In genomic region chr5:176772271-176773210, GRCh38 we compare ENCODE assay signal across 15 cellular contexts. TPM values are rescaled to one million over a fixed set of nuclear protein-coding genes. Genes with fewer than 3 reads are reported as not detected.
A peak's percentile ranks its signal among the peaks of the same experiment; 100 is the strongest.
DNase-seq lines count a peak whose midpoint lies in the region; ATAC-seq and TF ChIP-seq lines count a peak whose summit lies in the region.
"Had no signal": no experiment of that assay in that cellular context is flagged by ENCODE, and none has a peak within 500 bp of the region (broad histone marks: within the 10 kb centered on the region; RNA-seq: fewer than 3 reads in every experiment).

No MANE protein-coding gene starts in this region.

- 54 to 67% methylated on average over 12 to 13 of the region's 13 CpGs for WGBS in testis, 2 donors
- WGBS in hepatocyte (ENCODE audit: low lambda C conversion rate, missing lambda C conversion rate), result 82% methylated on average over 13 of the region's 13 CpGs

- H3K4me1 ChIP-seq in testis, result no peaks in the 10 kb centered on the region
- H3K4me1 ChIP-seq in hepatocyte (ENCODE audit: insufficient read depth), result no peaks in the 10 kb centered on the region

- H3K4me3 ChIP-seq in testis, result no peak overlapping the region
- no peak overlapping the region for H3K4me3 ChIP-seq in hepatocyte

- no peaks in the 10 kb centered on the region for H3K79me2 ChIP-seq in hepatocyte

- H2AFZ ChIP-seq in hepatocyte, result no peak overlapping the region

- no peak overlapping the region for H3K4me2 ChIP-seq in hepatocyte

- POLR2A ChIA-PET in WTC11 (lab: Charles Lee), result no interaction called here

- ATAC-seq in WTC11, result no peak
- ATAC-seq in left lobe of liver, result no peak
- ATAC-seq: Right ventricle myocardium inferior had no signal

- no peaks in the 10 kb centered on the region for H4K20me1 ChIP-seq in hepatocyte (ENCODE audit: insufficient read depth, poor library complexity, severe bottlenecking)

- no peak overlapping the region for H3K4me3 Mint-ChIP-seq in activated naive CD4-positive, alpha-beta T cell treated with anti-CD3 and anti-CD28 coated beads, Interleukin-2, amount 50 U/mL, for 24 hours
- H3K4me3 Mint-ChIP-seq in activated naive CD4-positive, alpha-beta T cell treated with anti-CD3 and anti-CD28 coated beads, Interleukin-2, amount 10 ng/mL, durations not matched to agents 7 days and 5 days, result no peak overlapping the region
- no peak overlapping the region for H3K4me3 Mint-ChIP-seq in WTC11

- H3K27me3 ChIP-seq in testis (no peaks in the 10 kb centered on the region), hepatocyte (peaks cover 25% of the 10 kb centered on the region)

- CTCF ChIA-PET in activated naive CD4-positive, alpha-beta T cell treated with anti-CD3 and anti-CD28 coated beads, Interleukin-2, amount 10 ng/mL, durations not matched to agents 7 days and 5 days (lab: Charles Lee), result interaction anchor here (0.6 kb wide), 1 partner anchor 12 kb away, joined by 3 read pairs; no protein-coding TSS in a partner anchor
- CTCF ChIA-PET in WTC11 (lab: Charles Lee), result interaction anchor here (1.1 kb wide), 1 partner anchor 112 kb away, joined by 3 read pairs; no protein-coding TSS in a partner anchor

- H3K9me2 ChIP-seq in hepatocyte (replicated peaks; ENCODE audit: insufficient read depth), result no peaks in the 10 kb centered on the region

- no peaks in the 10 kb centered on the region for H3K36me3 ChIP-seq in testis (ENCODE audit: low read depth, missing control alignments)
- no peaks in the 10 kb centered on the region for H3K36me3 ChIP-seq in hepatocyte (replicated peaks; ENCODE audit: insufficient read depth, low read depth)

- intact Hi-C loops in testis (cut with DNase I; ENCODE audit: low total_unique reads), result no loop called here

- H3K27ac ChIP-seq in testis (no peak overlapping the region), hepatocyte (no peak overlapping the region)

- peak overlapping the region; percentile 35 for H3K27ac Mint-ChIP-seq in activated naive CD4-positive, alpha-beta T cell treated with anti-CD3 and anti-CD28 coated beads, Interleukin-2, amount 50 U/mL, for 24 hours
- H3K27ac Mint-ChIP-seq in activated naive CD4-positive, alpha-beta T cell treated with anti-CD3 and anti-CD28 coated beads, Interleukin-2, amount 10 ng/mL, durations not matched to agents 7 days and 5 days, result no peak overlapping the region
- no peak overlapping the region for H3K27ac Mint-ChIP-seq in WTC11

- TF ChIP-seq CTCF in WTC11 (IDR thresholded peaks at IDR 0.05) (no peak), testis (IDR thresholded peaks at IDR 0.05) (no peak), hepatocyte (IDR thresholded peaks at IDR 0.05; ENCODE audit: poor library complexity) (no peak)

- no peak for TF ChIP-seq POLR2A in testis (IDR thresholded peaks at IDR 0.05)

- DNase-seq in activated naive CD4-positive, alpha-beta T cell treated with anti-CD3 and anti-CD28 coated beads, Interleukin-2, amount 10 ng/mL, durations not matched to agents 7 days and 5 days, result no peak
- DNase-seq in WTC11 (ENCODE audit: low spot score) (no peak), left lobe of liver (ENCODE audit: low spot score) (peak; percentile 11), testis (peak; percentile 18), inferior parietal cortex (ENCODE audit: extremely low spot score) (no peak), hepatocyte (ENCODE audit: low spot score) (no peak), NCI-H146 treated with DMSO at 0.1 percent for 48 hours (lab: John Stamatoyannopoulos, UW; ENCODE audit: unreplicated experiment) (no peak)
- DNase-seq: C1 segment of cervical spinal cord, DND-41, KBM-7, NCI-H1436 treated with DMSO at 0.1 percent for 48 hours, NCI-H2081 treated with DMSO at 0.1 percent for 48 hours, NCI-H510A treated with DMSO at 0.1 percent for 48 hours had no signal

- H3K9me3 ChIP-seq in testis (no peaks in the 10 kb centered on the region), hepatocyte (ENCODE audit: low read depth) (no peaks in the 10 kb centered on the region)

- no peaks in the 10 kb centered on the region for H3K4me1 Mint-ChIP-seq in activated naive CD4-positive, alpha-beta T cell treated with anti-CD3 and anti-CD28 coated beads, Interleukin-2, amount 50 U/mL, for 24 hours
- no peaks in the 10 kb centered on the region for H3K4me1 Mint-ChIP-seq in activated naive CD4-positive, alpha-beta T cell treated with anti-CD3 and anti-CD28 coated beads, Interleukin-2, amount 10 ng/mL, durations not matched to agents 7 days and 5 days
- peaks cover 24% of the 10 kb centered on the region for H3K4me1 Mint-ChIP-seq in WTC11

- H3K27me3 Mint-ChIP-seq in activated naive CD4-positive, alpha-beta T cell treated with anti-CD3 and anti-CD28 coated beads, Interleukin-2, amount 50 U/mL, for 24 hours, result peaks cover 22% of the 10 kb centered on the region
- peaks cover 34% of the 10 kb centered on the region for H3K27me3 Mint-ChIP-seq in activated naive CD4-positive, alpha-beta T cell treated with anti-CD3 and anti-CD28 coated beads, Interleukin-2, amount 10 ng/mL, durations not matched to agents 7 days and 5 days
- peaks cover 2% of the 10 kb centered on the region; the same call in 1 of the 2 replicates for H3K27me3 Mint-ChIP-seq in WTC11 (ENCODE audit: low read depth)

- H3K9me3 Mint-ChIP-seq in activated naive CD4-positive, alpha-beta T cell treated with anti-CD3 and anti-CD28 coated beads, Interleukin-2, amount 50 U/mL, for 24 hours, result peaks cover under 1% of the 10 kb centered on the region
- no peaks in the 10 kb centered on the region for H3K9me3 Mint-ChIP-seq in activated naive CD4-positive, alpha-beta T cell treated with anti-CD3 and anti-CD28 coated beads, Interleukin-2, amount 10 ng/mL, durations not matched to agents 7 days and 5 days
- H3K9me3 Mint-ChIP-seq in WTC11, result peaks cover 16% of the 10 kb centered on the region

- H3K36me3 Mint-ChIP-seq in activated naive CD4-positive, alpha-beta T cell treated with anti-CD3 and anti-CD28 coated beads, Interleukin-2, amount 50 U/mL, for 24 hours, result no peaks in the 10 kb centered on the region
- H3K36me3 Mint-ChIP-seq in activated naive CD4-positive, alpha-beta T cell treated with anti-CD3 and anti-CD28 coated beads, Interleukin-2, amount 10 ng/mL, durations not matched to agents 7 days and 5 days, result no peaks in the 10 kb centered on the region
- H3K36me3 Mint-ChIP-seq in WTC11, result peaks cover 2% of the 10 kb centered on the region; the same call in 1 of the 2 replicates

TF ChIP-seq in WTC11, 78 proteins besides CTCF, POLR2A, EP300 and RAD21:
- TF ChIP-seq NFYB (CRISPR knock-in tag; conservative IDR thresholded peaks at IDR 0.05; ENCODE audit: low read depth), result peak; percentile 42
- no peak for TF ChIP-seq ZNF512 (CRISPR knock-in tag; IDR thresholded peaks at IDR 0.05; ENCODE audit: borderline replicate concordance)
- TF ChIP-seq EMX1 (CRISPR knock-in tag; IDR thresholded peaks at IDR 0.05), result no peak
- TF ChIP-seq MYBL2 (CRISPR knock-in tag; IDR thresholded peaks at IDR 0.05), result no peak
- TF ChIP-seq KAT7 (CRISPR knock-in tag; IDR thresholded peaks at IDR 0.05; ENCODE audit: borderline replicate concordance), result no peak

RNA-seq across cellular contexts. Expression of gene UNC5A, which starts 37.8 kb away (rescaled TPM):
- total RNA-seq in WTC11 (2021), result 7.9 to 10.2 TPM (median 9.4 TPM) in 3 replicates
- total RNA-seq in left lobe of liver, result not detected
- 1 to 10 TPM; 1.7 to 2.0 TPM for total RNA-seq in testis
- polyA plus RNA-seq in testis (ENCODE audit: insufficient read depth, low read depth, low replicate concordance), result 1.8 TPM
- 0.10 and 0.12 TPM in 2 replicates for total RNA-seq in hepatocyte
- 0.39 and 1.1 TPM in 2 replicates for polyA plus RNA-seq in hepatocyte

Comparison
In these comparisons a context has a peak if more than half of its experiments do, and no peak if none do; other contexts are left out.
1. DNase-seq: peak in left lobe of liver (single experiment) and testis (single experiment); none in activated naive CD4-positive, alpha-beta T cell treated with anti-CD3 and anti-CD28 coated beads, Interleukin-2, amount 10 ng/mL, durations not matched to agents 7 days and 5 days (single experiment), WTC11 (single experiment), inferior parietal cortex (single experiment), hepatocyte (single experiment) and NCI-H146 treated with DMSO at 0.1 percent for 48 hours (single experiment).